8 cellular contexts compared by ENCODE assay signal in genomic region chr11:22304337-22304961, GRCh38. TPM values are rescaled to one million over a fixed set of nuclear protein-coding genes. Genes with fewer than 3 reads are reported as not detected.
DNase-seq lines count a peak whose midpoint lies in the region; ATAC-seq and TF ChIP-seq lines count a peak whose summit lies in the region.

No MANE protein-coding gene starts in this region.

- no peaks in the 10 kb centered on the region for H3K36me3 Mint-ChIP-seq in chondrocyte (ENCODE audit: low read depth)

- intact Hi-C loops in mucosa of descending colon (cut with DNase I, micrococcal nuclease) (loop anchor here (10.0 kb wide), 2 partner anchors 130 to 1660 kb away; no protein-coding TSS in a partner anchor), ovary (cut with DNase I) (no loop called here)

- peak; percentile 66 for ATAC-seq in HG03175 (IDR thresholded peaks at IDR 0.05; ENCODE audit: unreplicated experiment)
- ATAC-seq in mucosa of descending colon: peak; percentile 35

- H3K9me3 ChIP-seq in mucosa of descending colon (no peaks in the 10 kb centered on the region), MG63 (no peaks in the 10 kb centered on the region), ovary (no peaks in the 10 kb centered on the region)

- H3K36me3 ChIP-seq in mucosa of descending colon (ENCODE audit: low read depth) (no peaks in the 10 kb centered on the region), MG63 (no peaks in the 10 kb centered on the region), ovary (no peaks in the 10 kb centered on the region)

- no peak overlapping the region for H3K27ac Mint-ChIP-seq in chondrocyte (ENCODE audit: unreplicated experiment)

- H3K27ac ChIP-seq in ovary: no peak overlapping the region

- WGBS in ovary, 3 donors: 43 to 46% (median 43%) methylated on average over 5 of the region's 5 CpGs

- no peak for TF ChIP-seq EP300 in ovary (IDR thresholded peaks at IDR 0.05)

- no peak for TF ChIP-seq POLR2A in ovary (IDR thresholded peaks at IDR 0.05)

- no peaks in the 10 kb centered on the region for H3K4me1 Mint-ChIP-seq in chondrocyte (ENCODE audit: low read depth)

- H3K4me3 Mint-ChIP-seq in chondrocyte (ENCODE audit: unreplicated experiment): no peak overlapping the region

- H3K4me3 ChIP-seq in mucosa of descending colon (no peak overlapping the region), MG63 (no peak overlapping the region), ovary (no peak overlapping the region)

- no peaks in the 10 kb centered on the region for H3K4me1 ChIP-seq in mucosa of descending colon (ENCODE audit: low read depth)
- no peaks in the 10 kb centered on the region for H3K4me1 ChIP-seq in ovary (ENCODE audit: insufficient read depth)

- H3K27me3 Mint-ChIP-seq in chondrocyte (ENCODE audit: low read depth): peaks cover 23% of the 10 kb centered on the region

- H3K9me3 Mint-ChIP-seq in chondrocyte (ENCODE audit: low read depth): no peaks in the 10 kb centered on the region

- H3K27me3 ChIP-seq in MG63: no peaks in the 10 kb centered on the region
- H3K27me3 ChIP-seq in ovary: no peaks in the 10 kb centered on the region

- DNase-seq in GM03348 (ENCODE audit: low spot score): peak; percentile 22
- peak; percentile 50 for DNase-seq in NCI-H748 (lab: John Stamatoyannopoulos, UW; ENCODE audit: unreplicated experiment)
- DNase-seq in chondrocyte (ENCODE audit: low spot score): no peak
- DNase-seq in mucosa of descending colon: no peak
- DNase-seq in MG63: no peak
- DNase-seq in ovary: no peak
- DNase-seq in ecto neural progenitor cell (ENCODE audit: low spot score): no peak

- TF ChIP-seq CTCF in chondrocyte (IDR thresholded peaks at IDR 0.05) (peak; percentile 86), mucosa of descending colon (IDR thresholded peaks at IDR 0.05) (no peak), ovary (IDR thresholded peaks at IDR 0.05) (no peak)

RNA-seq across cellular contexts. Expression of gene SLC17A6, which starts 33.7 kb away (rescaled TPM):
- total RNA-seq in chondrocyte: not detected in 3 replicates
- not detected for total RNA-seq in mucosa of descending colon
- total RNA-seq in MG63 (2014; rRNA removed; shearing (Covaris generic); ENCODE audit: low replicate concordance): not detected in 2 replicates
- total RNA-seq in ovary: not detected
- not detected for polyA plus RNA-seq in ovary

Comparison
In these comparisons a context has a peak if more than half of its experiments do, and no peak if none do; other contexts are left out.
1. DNase-seq: peak in GM03348 (single experiment) and NCI-H748 (single experiment); none in chondrocyte (single experiment), mucosa of descending colon (0 of 3), MG63 (single experiment), ovary (0 of 5) and ecto neural progenitor cell (single experiment).
2. intact Hi-C loops: an anchor here in mucosa of descending colon (10.0 kb wide); none called in ovary.